24 cellular contexts compared by ENCODE assay signal in the genomic region with DNA sequence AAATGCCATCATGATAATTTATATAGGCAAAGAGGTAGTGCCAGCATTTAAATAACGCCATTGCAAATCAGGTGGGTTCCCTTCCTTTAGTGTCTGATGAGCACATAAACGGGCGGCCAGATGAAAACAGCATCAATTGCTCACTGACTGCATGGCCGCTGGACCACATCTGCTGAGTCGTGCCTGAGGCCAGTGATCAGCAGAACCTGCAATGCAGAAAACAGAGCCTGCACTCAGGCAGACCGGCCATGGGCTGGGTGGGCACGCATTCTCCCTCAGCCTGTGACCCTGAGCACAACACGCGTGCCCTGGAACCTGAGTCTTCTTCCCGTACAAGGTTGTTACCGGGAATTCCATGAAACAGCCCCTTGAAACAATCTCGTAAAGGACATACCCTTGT.
"Had no signal": no experiment of that assay in that cellular context is flagged by ENCODE, and none has a peak within 500 bp of the region (broad histone marks: within the 10 kb centered on the region; RNA-seq: fewer than 3 reads in every experiment).

No MANE protein-coding gene starts in this region.

- H3K4me1 Mint-ChIP-seq: activated B cell treated with CpG ODN at 0.5 μM for 24 hours, immature natural killer cell, naive B cell had no signal

- FAIRE-seq: endothelial cell of umbilical vein had no signal

- ATAC-seq: right lobe of liver had no signal

- H3K27me3 ChIP-seq: ovary, right lobe of liver had no signal

- DNase-seq: activated B cell treated with CpG ODN at 0.5 μM for 24 hours; activated CD4-positive, alpha-beta T cell treated with anti-CD3 and anti-CD28 coated beads, Interleukin-2, amount 50 U/mL, for 1 hour; activated CD8-positive, alpha-beta memory T cell treated with anti-CD3 and anti-CD28 coated beads, Interleukin-2, amount 50 U/mL, for 4 hours; activated gamma-delta T cell; activated naive CD4-positive, alpha-beta T cell treated with anti-CD3 and anti-CD28 coated beads, Interleukin-2, amount 50 U/mL, for 16 hours; activated T-cell treated with anti-CD3 and anti-CD28 coated beads, Interleukin-2, amount 50 U/mL, for 1 hour; amygdala; caudate nucleus; hypothalamus; immature natural killer cell; left ventricle myocardium inferior; naive B cell; nephron progenitor cell; ovary; right lobe of liver; stimulated activated CD4-positive, alpha-beta T cell treated with anti-CD3 and anti-CD28 coated beads, Interleukin-12 subunit alpha, Interleukin-12 subunit beta, amount 100 ng/mL, for 4 hours; stimulated activated CD4-positive, alpha-beta T cell treated with anti-CD3 and anti-CD28 coated beads, Interleukin-4, amount 100 ng/mL, for 1 hour; substantia nigra; T-helper 2 cell had no signal

- H3K27ac ChIP-seq: left ventricle myocardium inferior, ovary, right lobe of liver had no signal

- H3K9me3 Mint-ChIP-seq: activated B cell treated with CpG ODN at 0.5 μM for 24 hours; immature natural killer cell; stimulated activated naive CD8-positive, alpha-beta T cell treated with anti-CD3 and anti-CD28 coated beads, Interleukin-15, Interleukin-2, amounts not matched to agents 100 ng/mL and 50 ng/mL, for 24 hours; type B pancreatic cell had no signal

- H3K27ac Mint-ChIP-seq: activated B cell treated with CpG ODN at 0.5 μM for 24 hours; immature natural killer cell; naive B cell; nephron progenitor cell; progenitor cell of endocrine pancreas; stimulated activated naive CD8-positive, alpha-beta T cell treated with anti-CD3 and anti-CD28 coated beads, Interleukin-15, Interleukin-2, amounts not matched to agents 100 ng/mL and 50 ng/mL, for 24 hours; type B pancreatic cell had no signal

- H3K4me3 ChIP-seq: left ventricle myocardium inferior, ovary, right lobe of liver, skin epidermis had no signal

- H3K27me3 Mint-ChIP-seq: activated B cell treated with CpG ODN at 0.5 μM for 24 hours had no signal

- H3K36me3 ChIP-seq: left ventricle myocardium inferior, ovary, right lobe of liver had no signal

- H3K9me3 ChIP-seq: ovary, right lobe of liver had no signal

- H3K36me3 Mint-ChIP-seq: immature natural killer cell, naive B cell, type B pancreatic cell had no signal

- H3K4me3 Mint-ChIP-seq: activated B cell treated with CpG ODN at 0.5 μM for 24 hours; immature natural killer cell; naive B cell; nephron progenitor cell; stimulated activated naive CD8-positive, alpha-beta T cell treated with anti-CD3 and anti-CD28 coated beads, Interleukin-15, Interleukin-2, amounts not matched to agents 100 ng/mL and 50 ng/mL, for 24 hours; type B pancreatic cell had no signal

- H3K4me1 ChIP-seq: left ventricle myocardium inferior, right lobe of liver had no signal
